In the genomic region with DNA sequence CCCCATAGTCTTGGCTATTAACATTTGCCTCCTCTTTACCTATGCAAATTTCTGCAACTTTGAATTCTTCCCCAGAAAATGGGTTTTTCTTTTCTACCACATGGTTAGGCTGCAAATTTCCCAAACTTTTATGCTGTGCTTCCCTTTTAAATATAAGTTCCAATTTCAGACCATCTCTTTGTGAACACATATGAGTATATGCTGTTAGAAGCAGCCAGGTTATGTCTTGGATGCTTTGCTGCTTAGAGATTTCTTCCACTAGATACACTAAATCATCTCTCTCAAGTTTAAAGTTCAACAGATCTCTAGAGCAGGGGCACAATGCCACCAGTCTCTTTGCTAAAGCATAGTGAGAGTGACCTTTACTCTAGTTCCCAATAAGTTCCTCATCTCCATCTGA, we compare ENCODE assay signal across 14 cellular contexts. TPM values are rescaled to one million over a fixed set of nuclear protein-coding genes. Genes with fewer than 3 reads are reported as not detected.
"Had no signal": no experiment of that assay in that cellular context is flagged by ENCODE, and none has a peak within 500 bp of the region (broad histone marks: within the 10 kb centered on the region; RNA-seq: fewer than 3 reads in every experiment).

No MANE protein-coding gene starts in this region.

RNA-seq across cellular contexts. Expression of a gene that starts 10.2 kb away (rescaled TPM):
- total RNA-seq: activated B cell treated with CpG ODN at 0.5 μM for 24 hours; activated CD4-positive, alpha-beta memory T cell treated with anti-CD3 and anti-CD28 coated beads for 36 hours; activated CD4-positive, alpha-beta memory T cell treated with anti-CD3 and anti-CD28 coated beads, Interleukin-2, amount 10 ng/mL, durations not matched to agents 7 days and 5 days; activated CD4-positive, alpha-beta T cell treated with anti-CD3 and anti-CD28 coated beads for 36 hours; activated CD4-positive, alpha-beta T cell treated with anti-CD3 and anti-CD28 coated beads, Interleukin-2, amount 10 ng/mL, durations not matched to agents 24 days and 14 days; activated CD4-positive, alpha-beta T cell treated with anti-CD3 and anti-CD28 coated beads, Interleukin-2, amount 10 ng/mL, durations not matched to agents 7 days and 5 days; activated CD8-positive, alpha-beta memory T cell treated with anti-CD3 and anti-CD28 coated beads for 36 hours; activated CD8-positive, alpha-beta memory T cell treated with anti-CD3 and anti-CD28 coated beads, Interleukin-2, amount 10 ng/mL, durations not matched to agents 7 days and 5 days; activated CD8-positive, alpha-beta T cell treated with anti-CD3 and anti-CD28 coated beads for 36 hours; activated CD8-positive, alpha-beta T cell treated with anti-CD3 and anti-CD28 coated beads, Interleukin-2, amount 10 ng/mL, durations not matched to agents 7 days and 5 days; T-helper 2 cell treated with Interferon-gamma antibody and Interleukin-4, amounts not matched to agents 100 ng/mL and 5 ng/mL, for 36 hours had no signal

RNA-seq across cellular contexts. Expression of a gene that starts 16.8 kb away (rescaled TPM):
- total RNA-seq: activated B cell treated with CpG ODN at 0.5 μM for 24 hours; activated CD4-positive, alpha-beta memory T cell treated with anti-CD3 and anti-CD28 coated beads for 36 hours; activated CD4-positive, alpha-beta memory T cell treated with anti-CD3 and anti-CD28 coated beads, Interleukin-2, amount 10 ng/mL, durations not matched to agents 7 days and 5 days; activated CD4-positive, alpha-beta T cell treated with anti-CD3 and anti-CD28 coated beads for 36 hours; activated CD4-positive, alpha-beta T cell treated with anti-CD3 and anti-CD28 coated beads, Interleukin-2, amount 10 ng/mL, durations not matched to agents 24 days and 14 days; activated CD4-positive, alpha-beta T cell treated with anti-CD3 and anti-CD28 coated beads, Interleukin-2, amount 10 ng/mL, durations not matched to agents 7 days and 5 days; activated CD8-positive, alpha-beta memory T cell treated with anti-CD3 and anti-CD28 coated beads for 36 hours; activated CD8-positive, alpha-beta memory T cell treated with anti-CD3 and anti-CD28 coated beads, Interleukin-2, amount 10 ng/mL, durations not matched to agents 7 days and 5 days; activated CD8-positive, alpha-beta T cell treated with anti-CD3 and anti-CD28 coated beads for 36 hours; activated CD8-positive, alpha-beta T cell treated with anti-CD3 and anti-CD28 coated beads, Interleukin-2, amount 10 ng/mL, durations not matched to agents 7 days and 5 days; T-cell; T-helper 1 cell treated with Interleukin-12 subunit alpha and Interleukin-12 subunit beta and Interleukin-4 antibody, amounts not matched to agents 30 ng/mL and 1 ng/mL, for 36 hours; T-helper 17 cell; T-helper 2 cell treated with Interferon-gamma antibody and Interleukin-4, amounts not matched to agents 100 ng/mL and 5 ng/mL, for 36 hours had no signal
